Comparison of ENCODE assay signal across 16 cellular contexts in the genomic region with DNA sequence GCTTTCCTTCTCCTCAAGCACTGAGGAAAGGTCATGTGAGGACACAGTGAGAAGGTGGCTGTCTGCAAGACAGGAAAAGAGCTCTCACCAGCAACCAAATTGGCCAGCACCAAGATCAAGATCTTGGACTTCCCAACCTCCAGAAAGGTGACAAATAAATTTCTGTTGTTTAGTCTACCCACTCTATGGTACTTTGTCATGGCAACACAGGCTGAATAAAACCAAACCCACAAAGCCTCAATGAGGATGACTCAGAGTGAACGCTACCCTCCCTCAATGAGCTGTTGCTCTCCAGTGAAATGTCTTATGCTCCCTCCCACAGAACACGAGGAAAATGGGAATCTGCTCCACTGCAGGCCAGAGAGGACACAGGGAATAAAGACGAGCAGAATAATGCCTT.
DNase-seq lines count a peak whose midpoint lies in the region; FAIRE-seq and TF ChIP-seq lines count a peak whose summit lies in the region.
"Had no signal": no experiment of that assay in that cellular context is flagged by ENCODE, and none has a peak within 500 bp of the region (broad histone marks: within the 10 kb centered on the region; RNA-seq: fewer than 3 reads in every experiment).

No MANE protein-coding gene starts in this region.

- DNase-seq in activated CD4-positive, alpha-beta memory T cell treated with anti-CD3 and anti-CD28 coated beads for 36 hours, result peak; percentile 11
- no peak for DNase-seq in activated CD4-positive, alpha-beta memory T cell treated with anti-CD3 and anti-CD28 coated beads, Interleukin-2, amount 10 ng/mL, durations not matched to agents 7 days and 5 days
- no peak for DNase-seq in Karpas-422
- DNase-seq in astrocyte (ENCODE audit: low read depth), result peak; percentile 92
- no peak for DNase-seq in smooth muscle cell (lab: John Stamatoyannopoulos, UW; ENCODE audit: unreplicated experiment)
- DNase-seq in nucleus accumbens (lab: John Stamatoyannopoulos, UW), result no peak
- no peak for DNase-seq in medulla oblongata (ENCODE audit: extremely low spot score)
- no peak for DNase-seq in COLO829 (ENCODE audit: low spot score)
- DNase-seq: activated naive CD4-positive, alpha-beta T cell treated with anti-CD3 and anti-CD28 coated beads for 36 hours; effector CD8-positive, alpha-beta T cell; Kasumi-1; NCI-H1694 treated with DMSO at 0.1 percent for 48 hours; NCI-H510A treated with DMSO at 0.1 percent for 48 hours; posterior cingulate gyrus; stomach had no signal

- POLR2A ChIA-PET in activated CD4-positive, alpha-beta memory T cell treated with anti-CD3 and anti-CD28 coated beads for 36 hours (lab: Charles Lee), result no interaction called here
- POLR2A ChIA-PET in activated CD4-positive, alpha-beta memory T cell treated with anti-CD3 and anti-CD28 coated beads, Interleukin-2, amount 10 ng/mL, durations not matched to agents 7 days and 5 days (lab: Charles Lee), result no interaction called here

- no peaks in the 10 kb centered on the region for H3K27me3 Mint-ChIP-seq in activated CD4-positive, alpha-beta memory T cell treated with anti-CD3 and anti-CD28 coated beads for 36 hours
- H3K27me3 Mint-ChIP-seq in activated CD4-positive, alpha-beta memory T cell treated with anti-CD3 and anti-CD28 coated beads, Interleukin-2, amount 10 ng/mL, durations not matched to agents 7 days and 5 days, result no peaks in the 10 kb centered on the region
- H3K27me3 Mint-ChIP-seq in astrocyte (ENCODE audit: low read depth, unreplicated experiment), result no peaks in the 10 kb centered on the region

- H2AFZ ChIP-seq in Karpas-422 (ENCODE audit: low read length) (no peak overlapping the region), astrocyte (ENCODE audit: low read depth, low read length) (peak overlapping the region; percentile 6), smooth muscle cell (ENCODE audit: low read depth) (no peak overlapping the region)

- H3K79me2 ChIP-seq in Karpas-422 (ENCODE audit: low read length) (no peaks in the 10 kb centered on the region), astrocyte (ENCODE audit: insufficient read depth, low read length) (no peaks in the 10 kb centered on the region), smooth muscle cell (ENCODE audit: low read depth) (no peaks in the 10 kb centered on the region)

- H3F3A ChIP-seq in smooth muscle cell (ENCODE audit: low read depth), result no peaks in the 10 kb centered on the region

- 52% methylated on average over 3 of the region's 3 CpGs for WGBS in smooth muscle cell (ENCODE audit: low lambda C conversion rate)

- peaks cover 46% of the 10 kb centered on the region for H3K4me1 ChIP-seq in Karpas-422 (ENCODE audit: low read length)
- H3K4me1 ChIP-seq in astrocyte (ENCODE audit: insufficient read depth, low read length), result peaks cover 4% of the 10 kb centered on the region
- peaks cover 4% of the 10 kb centered on the region for H3K4me1 ChIP-seq in smooth muscle cell (ENCODE audit: low read depth)
- H3K4me1 ChIP-seq: stomach had no signal

- no peaks in the 10 kb centered on the region for H4K20me1 ChIP-seq in Karpas-422 (ENCODE audit: insufficient read depth, low read depth, low read length)
- H4K20me1 ChIP-seq in astrocyte (ENCODE audit: insufficient read depth, low read length), result no peaks in the 10 kb centered on the region
- H4K20me1 ChIP-seq in smooth muscle cell (ENCODE audit: low read depth), result no peaks in the 10 kb centered on the region

- H3K4me3 ChIP-seq in Karpas-422 (ENCODE audit: low read length) (no peak overlapping the region), astrocyte (ENCODE audit: insufficient read depth, low read depth, low read length) (no peak overlapping the region), smooth muscle cell (no peak overlapping the region)
- H3K4me3 ChIP-seq: stomach had no signal

- H3K9me3 Mint-ChIP-seq in activated CD4-positive, alpha-beta memory T cell treated with anti-CD3 and anti-CD28 coated beads for 36 hours, result no peaks in the 10 kb centered on the region
- peaks cover 2% of the 10 kb centered on the region for H3K9me3 Mint-ChIP-seq in activated CD4-positive, alpha-beta memory T cell treated with anti-CD3 and anti-CD28 coated beads, Interleukin-2, amount 10 ng/mL, durations not matched to agents 7 days and 5 days
- H3K9me3 Mint-ChIP-seq in astrocyte (ENCODE audit: unreplicated experiment), result no peaks in the 10 kb centered on the region
- H3K9me3 Mint-ChIP-seq: activated naive CD4-positive, alpha-beta T cell treated with anti-CD3 and anti-CD28 coated beads for 36 hours had no signal

- intact Hi-C loops in activated CD4-positive, alpha-beta memory T cell treated with anti-CD3 and anti-CD28 coated beads for 36 hours (cut with micrococcal nuclease), result no loop called here

- no peak overlapping the region for H3K9ac ChIP-seq in Karpas-422 (ENCODE audit: low read length)
- no peak overlapping the region for H3K9ac ChIP-seq in astrocyte (ENCODE audit: low read length)
- H3K9ac ChIP-seq in smooth muscle cell (ENCODE audit: low read depth), result peak overlapping the region; percentile 36

- peaks cover 3% of the 10 kb centered on the region for H3K36me3 Mint-ChIP-seq in activated CD4-positive, alpha-beta memory T cell treated with anti-CD3 and anti-CD28 coated beads for 36 hours
- H3K36me3 Mint-ChIP-seq in activated CD4-positive, alpha-beta memory T cell treated with anti-CD3 and anti-CD28 coated beads, Interleukin-2, amount 10 ng/mL, durations not matched to agents 7 days and 5 days (ENCODE audit: low read depth), result no peaks in the 10 kb centered on the region
- no peaks in the 10 kb centered on the region for H3K36me3 Mint-ChIP-seq in astrocyte (ENCODE audit: low read depth, unreplicated experiment)

- H3K4me1 Mint-ChIP-seq in activated CD4-positive, alpha-beta memory T cell treated with anti-CD3 and anti-CD28 coated beads for 36 hours (ENCODE audit: low read depth), result peaks cover 5% of the 10 kb centered on the region
- H3K4me1 Mint-ChIP-seq in activated CD4-positive, alpha-beta memory T cell treated with anti-CD3 and anti-CD28 coated beads, Interleukin-2, amount 10 ng/mL, durations not matched to agents 7 days and 5 days, result peaks cover 3% of the 10 kb centered on the region
- H3K4me1 Mint-ChIP-seq in astrocyte (ENCODE audit: low read depth, unreplicated experiment), result peaks cover 16% of the 10 kb centered on the region

- H3K27me3 ChIP-seq in Karpas-422 (ENCODE audit: low read length) (no peaks in the 10 kb centered on the region), astrocyte (ENCODE audit: insufficient read depth, low read length) (no peaks in the 10 kb centered on the region), smooth muscle cell (ENCODE audit: low read depth) (no peaks in the 10 kb centered on the region)
- H3K27me3 ChIP-seq: stomach had no signal

- TF ChIP-seq CTCF in astrocyte (IDR thresholded peaks at IDR 0.05; ENCODE audit: insufficient read depth, low read depth, low read length) (no peak), smooth muscle cell (IDR thresholded peaks at IDR 0.05; ENCODE audit: borderline replicate concordance, insufficient read depth, poor library complexity, severe bottlenecking) (no peak)

- FAIRE-seq in astrocyte (lab: Jason Lieb, UNC), result no peak
- FAIRE-seq: GM19239 had no signal

- CTCF ChIA-PET in activated CD4-positive, alpha-beta memory T cell treated with anti-CD3 and anti-CD28 coated beads for 36 hours (lab: Charles Lee), result no interaction called here
- CTCF ChIA-PET in activated CD4-positive, alpha-beta memory T cell treated with anti-CD3 and anti-CD28 coated beads, Interleukin-2, amount 10 ng/mL, durations not matched to agents 7 days and 5 days (lab: Charles Lee), result no interaction called here

- H3K27ac ChIP-seq in Karpas-422 (ENCODE audit: low read length) (peak overlapping the region; percentile 20; the same call in 1 of the 2 replicates), astrocyte (ENCODE audit: low read depth, low read length) (no peak overlapping the region), smooth muscle cell (ENCODE audit: low read depth) (peak overlapping the region; percentile 72)
- H3K27ac ChIP-seq: stomach had no signal

- H3K9me3 ChIP-seq in Karpas-422 (ENCODE audit: low read length) (no peaks in the 10 kb centered on the region), astrocyte (ENCODE audit: insufficient read depth, low read depth, low read length) (no peaks in the 10 kb centered on the region), smooth muscle cell (replicated peaks; ENCODE audit: low read depth) (no peaks in the 10 kb centered on the region)

- no peaks in the 10 kb centered on the region for H3K9me2 ChIP-seq in Karpas-422 (replicated peaks; ENCODE audit: insufficient read depth, low read length)

- no peak overlapping the region for H3K27ac Mint-ChIP-seq in activated CD4-positive, alpha-beta memory T cell treated with anti-CD3 and anti-CD28 coated beads for 36 hours
- no peak overlapping the region for H3K27ac Mint-ChIP-seq in activated CD4-positive, alpha-beta memory T cell treated with anti-CD3 and anti-CD28 coated beads, Interleukin-2, amount 10 ng/mL, durations not matched to agents 7 days and 5 days
- H3K27ac Mint-ChIP-seq in astrocyte (ENCODE audit: unreplicated experiment), result peak overlapping the region; percentile 6
- H3K27ac Mint-ChIP-seq: activated naive CD4-positive, alpha-beta T cell treated with anti-CD3 and anti-CD28 coated beads for 36 hours had no signal

- no peak overlapping the region for H3K4me3 Mint-ChIP-seq in activated CD4-positive, alpha-beta memory T cell treated with anti-CD3 and anti-CD28 coated beads for 36 hours
- no peak overlapping the region for H3K4me3 Mint-ChIP-seq in activated CD4-positive, alpha-beta memory T cell treated with anti-CD3 and anti-CD28 coated beads, Interleukin-2, amount 10 ng/mL, durations not matched to agents 7 days and 5 days
- no peak overlapping the region for H3K4me3 Mint-ChIP-seq in astrocyte (ENCODE audit: unreplicated experiment)
- H3K4me3 Mint-ChIP-seq: activated naive CD4-positive, alpha-beta T cell treated with anti-CD3 and anti-CD28 coated beads for 36 hours had no signal

- H3K36me3 ChIP-seq in Karpas-422 (ENCODE audit: insufficient read depth, low read length), result peaks cover 6% of the 10 kb centered on the region; the same call in 1 of the 2 replicates
- no peaks in the 10 kb centered on the region for H3K36me3 ChIP-seq in astrocyte (ENCODE audit: insufficient read depth, low read length)
- H3K36me3 ChIP-seq in smooth muscle cell (ENCODE audit: low read depth), result no peaks in the 10 kb centered on the region
- H3K36me3 ChIP-seq: stomach had no signal

- H3K4me2 ChIP-seq in Karpas-422 (ENCODE audit: low read depth, low read length, poor library complexity, severe bottlenecking) (no peak overlapping the region), astrocyte (ENCODE audit: low read length) (peak overlapping the region; percentile 20), smooth muscle cell (no peak overlapping the region)

Comparison
In these comparisons a context has a peak if more than half of its experiments do, and no peak if none do; other contexts are left out.
1. DNase-seq: peak in activated CD4-positive, alpha-beta memory T cell treated with anti-CD3 and anti-CD28 coated beads for 36 hours (single experiment) and astrocyte (single experiment); none in activated CD4-positive, alpha-beta memory T cell treated with anti-CD3 and anti-CD28 coated beads, Interleukin-2, amount 10 ng/mL, durations not matched to agents 7 days and 5 days (single experiment), Karpas-422 (single experiment), smooth muscle cell (single experiment), nucleus accumbens (0 of 56), medulla oblongata (single experiment) and COLO829 (single experiment).